In the genomic region with DNA sequence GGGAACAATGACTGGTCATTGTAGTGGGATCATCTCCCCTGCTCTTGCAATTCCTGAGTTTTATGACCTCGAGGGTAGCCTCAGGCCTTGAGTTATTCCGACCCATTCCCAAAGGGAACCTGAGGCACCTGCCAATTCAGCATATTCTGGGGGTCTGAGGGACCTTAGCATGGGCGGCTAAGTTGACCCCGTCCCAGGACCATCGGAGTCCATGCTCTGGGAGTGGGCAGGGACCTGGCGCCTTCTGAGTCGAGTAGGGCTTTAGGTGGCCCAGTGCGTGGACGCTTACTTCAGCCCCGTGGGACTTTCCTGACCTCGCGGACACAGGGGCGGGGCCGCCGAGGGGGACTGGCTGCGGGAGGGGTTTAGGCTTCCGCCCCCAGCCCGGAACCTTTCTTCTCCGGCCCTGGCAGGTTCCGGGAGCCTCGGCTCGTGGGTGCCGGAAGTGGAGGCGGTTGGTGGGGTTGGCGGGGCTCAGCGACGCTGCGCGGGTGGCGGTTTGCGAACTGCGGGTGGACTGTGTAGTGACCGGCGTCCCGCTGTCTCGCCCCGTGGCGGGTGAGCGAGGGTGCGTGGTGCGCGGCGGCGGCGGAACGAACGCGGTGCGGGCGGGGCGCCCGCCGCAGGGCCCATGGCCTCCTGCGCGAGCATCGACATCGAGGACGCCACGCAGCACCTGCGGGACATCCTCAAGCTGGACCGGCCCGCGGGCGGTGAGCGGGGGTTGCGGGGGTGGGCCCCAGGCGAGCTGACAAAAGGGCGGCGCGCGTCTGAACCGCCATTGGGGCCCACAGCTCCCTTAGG, we compare ENCODE assay signal across 1 cellular context.
A peak's percentile ranks its signal among the peaks of the same experiment; 100 is the strongest.
TF ChIP-seq lines count a peak whose summit lies in the region.

A gene with protein sequence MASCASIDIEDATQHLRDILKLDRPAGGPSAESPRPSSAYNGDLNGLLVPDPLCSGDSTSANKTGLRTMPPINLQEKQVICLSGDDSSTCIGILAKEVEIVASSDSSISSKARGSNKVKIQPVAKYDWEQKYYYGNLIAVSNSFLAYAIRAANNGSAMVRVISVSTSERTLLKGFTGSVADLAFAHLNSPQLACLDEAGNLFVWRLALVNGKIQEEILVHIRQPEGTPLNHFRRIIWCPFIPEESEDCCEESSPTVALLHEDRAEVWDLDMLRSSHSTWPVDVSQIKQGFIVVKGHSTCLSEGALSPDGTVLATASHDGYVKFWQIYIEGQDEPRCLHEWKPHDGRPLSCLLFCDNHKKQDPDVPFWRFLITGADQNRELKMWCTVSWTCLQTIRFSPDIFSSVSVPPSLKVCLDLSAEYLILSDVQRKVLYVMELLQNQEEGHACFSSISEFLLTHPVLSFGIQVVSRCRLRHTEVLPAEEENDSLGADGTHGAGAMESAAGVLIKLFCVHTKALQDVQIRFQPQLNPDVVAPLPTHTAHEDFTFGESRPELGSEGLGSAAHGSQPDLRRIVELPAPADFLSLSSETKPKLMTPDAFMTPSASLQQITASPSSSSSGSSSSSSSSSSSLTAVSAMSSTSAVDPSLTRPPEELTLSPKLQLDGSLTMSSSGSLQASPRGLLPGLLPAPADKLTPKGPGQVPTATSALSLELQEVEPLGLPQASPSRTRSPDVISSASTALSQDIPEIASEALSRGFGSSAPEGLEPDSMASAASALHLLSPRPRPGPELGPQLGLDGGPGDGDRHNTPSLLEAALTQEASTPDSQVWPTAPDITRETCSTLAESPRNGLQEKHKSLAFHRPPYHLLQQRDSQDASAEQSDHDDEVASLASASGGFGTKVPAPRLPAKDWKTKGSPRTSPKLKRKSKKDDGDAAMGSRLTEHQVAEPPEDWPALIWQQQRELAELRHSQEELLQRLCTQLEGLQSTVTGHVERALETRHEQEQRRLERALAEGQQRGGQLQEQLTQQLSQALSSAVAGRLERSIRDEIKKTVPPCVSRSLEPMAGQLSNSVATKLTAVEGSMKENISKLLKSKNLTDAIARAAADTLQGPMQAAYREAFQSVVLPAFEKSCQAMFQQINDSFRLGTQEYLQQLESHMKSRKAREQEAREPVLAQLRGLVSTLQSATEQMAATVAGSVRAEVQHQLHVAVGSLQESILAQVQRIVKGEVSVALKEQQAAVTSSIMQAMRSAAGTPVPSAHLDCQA (N-terminal part only) (plus strand): TSS at position 422 of the 804 bp plus-strand sequence. CDS start 210 bp downstream, at position 632.

TF ChIP-seq in GM12878, 131 proteins besides CTCF, POLR2A, EP300 and RAD21 (continued from another document):
- TF ChIP-seq, protein P1, sequence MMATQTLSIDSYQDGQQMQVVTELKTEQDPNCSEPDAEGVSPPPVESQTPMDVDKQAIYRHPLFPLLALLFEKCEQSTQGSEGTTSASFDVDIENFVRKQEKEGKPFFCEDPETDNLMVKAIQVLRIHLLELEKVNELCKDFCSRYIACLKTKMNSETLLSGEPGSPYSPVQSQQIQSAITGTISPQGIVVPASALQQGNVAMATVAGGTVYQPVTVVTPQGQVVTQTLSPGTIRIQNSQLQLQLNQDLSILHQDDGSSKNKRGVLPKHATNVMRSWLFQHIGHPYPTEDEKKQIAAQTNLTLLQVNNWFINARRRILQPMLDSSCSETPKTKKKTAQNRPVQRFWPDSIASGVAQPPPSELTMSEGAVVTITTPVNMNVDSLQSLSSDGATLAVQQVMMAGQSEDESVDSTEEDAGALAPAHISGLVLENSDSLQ (IDR thresholded peaks at IDR 0.05): peak; percentile 27; the same call in 1 of the 2 replicates
- TF ChIP-seq SIX5 (IDR thresholded peaks at IDR 0.05; ENCODE audit: low read depth, low read length, severe bottlenecking) (peak; percentile 71), SUZ12 (IDR thresholded peaks at IDR 0.05; ENCODE audit: unreplicated experiment) (no peak), ZNF384 (IDR thresholded peaks at IDR 0.05; ENCODE audit: borderline replicate concordance, low read depth, low read length) (peak; percentile 14; the same call in 1 of the 2 replicates), SIN3A (IDR thresholded peaks at IDR 0.05; ENCODE audit: low read depth, low read length) (peak; percentile 78; the same call in 1 of the 2 replicates), RBBP5 (conservative IDR thresholded peaks at IDR 0.05) (no peak), HCFC1 (IDR thresholded peaks at IDR 0.05; ENCODE audit: low read length) (peak; percentile 83), ZZZ3 (IDR thresholded peaks at IDR 0.05; ENCODE audit: control insufficient read depth, insufficient read length, low read depth) (peak; percentile 18), SP1 (IDR thresholded peaks at IDR 0.05; ENCODE audit: low read depth, low read length) (peak; percentile 80)
- TF ChIP-seq, protein P2, sequence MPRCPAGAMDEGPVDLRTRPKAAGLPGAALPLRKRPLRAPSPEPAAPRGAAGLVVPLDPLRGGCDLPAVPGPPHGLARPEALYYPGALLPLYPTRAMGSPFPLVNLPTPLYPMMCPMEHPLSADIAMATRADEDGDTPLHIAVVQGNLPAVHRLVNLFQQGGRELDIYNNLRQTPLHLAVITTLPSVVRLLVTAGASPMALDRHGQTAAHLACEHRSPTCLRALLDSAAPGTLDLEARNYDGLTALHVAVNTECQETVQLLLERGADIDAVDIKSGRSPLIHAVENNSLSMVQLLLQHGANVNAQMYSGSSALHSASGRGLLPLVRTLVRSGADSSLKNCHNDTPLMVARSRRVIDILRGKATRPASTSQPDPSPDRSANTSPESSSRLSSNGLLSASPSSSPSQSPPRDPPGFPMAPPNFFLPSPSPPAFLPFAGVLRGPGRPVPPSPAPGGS (IDR thresholded peaks at IDR 0.05; ENCODE audit: borderline replicate concordance, insufficient read depth, low read depth, low read length, poor library complexity, severe bottlenecking): peak; percentile 93
- TF ChIP-seq, protein P3, sequence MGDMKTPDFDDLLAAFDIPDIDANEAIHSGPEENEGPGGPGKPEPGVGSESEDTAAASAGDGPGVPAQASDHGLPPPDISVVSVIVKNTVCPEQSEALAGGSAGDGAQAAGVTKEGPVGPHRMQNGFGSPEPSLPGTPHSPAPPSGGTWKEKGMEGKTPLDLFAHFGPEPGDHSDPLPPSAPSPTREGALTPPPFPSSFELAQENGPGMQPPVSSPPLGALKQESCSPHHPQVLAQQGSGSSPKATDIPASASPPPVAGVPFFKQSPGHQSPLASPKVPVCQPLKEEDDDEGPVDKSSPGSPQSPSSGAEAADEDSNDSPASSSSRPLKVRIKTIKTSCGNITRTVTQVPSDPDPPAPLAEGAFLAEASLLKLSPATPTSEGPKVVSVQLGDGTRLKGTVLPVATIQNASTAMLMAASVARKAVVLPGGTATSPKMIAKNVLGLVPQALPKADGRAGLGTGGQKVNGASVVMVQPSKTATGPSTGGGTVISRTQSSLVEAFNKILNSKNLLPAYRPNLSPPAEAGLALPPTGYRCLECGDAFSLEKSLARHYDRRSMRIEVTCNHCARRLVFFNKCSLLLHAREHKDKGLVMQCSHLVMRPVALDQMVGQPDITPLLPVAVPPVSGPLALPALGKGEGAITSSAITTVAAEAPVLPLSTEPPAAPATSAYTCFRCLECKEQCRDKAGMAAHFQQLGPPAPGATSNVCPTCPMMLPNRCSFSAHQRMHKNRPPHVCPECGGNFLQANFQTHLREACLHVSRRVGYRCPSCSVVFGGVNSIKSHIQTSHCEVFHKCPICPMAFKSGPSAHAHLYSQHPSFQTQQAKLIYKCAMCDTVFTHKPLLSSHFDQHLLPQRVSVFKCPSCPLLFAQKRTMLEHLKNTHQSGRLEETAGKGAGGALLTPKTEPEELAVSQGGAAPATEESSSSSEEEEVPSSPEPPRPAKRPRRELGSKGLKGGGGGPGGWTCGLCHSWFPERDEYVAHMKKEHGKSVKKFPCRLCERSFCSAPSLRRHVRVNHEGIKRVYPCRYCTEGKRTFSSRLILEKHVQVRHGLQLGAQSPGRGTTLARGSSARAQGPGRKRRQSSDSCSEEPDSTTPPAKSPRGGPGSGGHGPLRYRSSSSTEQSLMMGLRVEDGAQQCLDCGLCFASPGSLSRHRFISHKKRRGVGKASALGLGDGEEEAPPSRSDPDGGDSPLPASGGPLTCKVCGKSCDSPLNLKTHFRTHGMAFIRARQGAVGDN (IDR thresholded peaks at IDR 0.05): peak; percentile 71
